In genomic region chr2:42009657-42010580, GRCh38 we compare ENCODE assay signal across 13 cellular contexts. TPM values are rescaled to one million over a fixed set of nuclear protein-coding genes. Genes with fewer than 3 reads are reported as not detected.
DNase-seq lines count a peak whose midpoint lies in the region; ATAC-seq and TF ChIP-seq lines count a peak whose summit lies in the region.
"Had no signal": no experiment of that assay in that cellular context is flagged by ENCODE, and none has a peak within 500 bp of the region (broad histone marks: within the 10 kb centered on the region; RNA-seq: fewer than 3 reads in every experiment).

No MANE protein-coding gene starts in this region.

- peaks cover 32% of the 10 kb centered on the region for H3K4me1 Mint-ChIP-seq in chondrocyte (ENCODE audit: low read depth)

- no peaks in the 10 kb centered on the region for H3K27me3 Mint-ChIP-seq in chondrocyte (ENCODE audit: low read depth)

- H3K27me3 ChIP-seq in SJCRH30 (no peaks in the 10 kb centered on the region), H7 (ENCODE audit: control insufficient read depth, insufficient read depth, low read length) (no peaks in the 10 kb centered on the region)
- H3K27me3 ChIP-seq: dorsolateral prefrontal cortex, Peyer's patch, spleen, tibial nerve had no signal

- no peaks in the 10 kb centered on the region for H3K36me3 Mint-ChIP-seq in chondrocyte (ENCODE audit: low read depth)

- peaks cover 22% of the 10 kb centered on the region for H3K4me1 ChIP-seq in SJCRH30

- H3K4me3 ChIP-seq in SJCRH30 (no peak overlapping the region), H7 (ENCODE audit: insufficient read depth, low read depth, low read length) (no peak overlapping the region)
- H3K4me3 ChIP-seq: dorsolateral prefrontal cortex had no signal

- H3K36me3 ChIP-seq in SJCRH30, result no peaks in the 10 kb centered on the region; the same call in 1 of the 2 replicates
- no peaks in the 10 kb centered on the region for H3K36me3 ChIP-seq in H7 (replicated peaks; ENCODE audit: control insufficient read depth, insufficient read depth, low read length)
- H3K36me3 ChIP-seq: Peyer's patch, spleen, tibial nerve had no signal

- no peak for TF ChIP-seq CTCF in chondrocyte (IDR thresholded peaks at IDR 0.05)

- peaks cover 3% of the 10 kb centered on the region for H3K9me3 Mint-ChIP-seq in chondrocyte (ENCODE audit: low read depth)

- H3K4me3 Mint-ChIP-seq in chondrocyte (ENCODE audit: unreplicated experiment), result no peak overlapping the region

- ATAC-seq in HG03175 (IDR thresholded peaks at IDR 0.05; ENCODE audit: unreplicated experiment), result peak; percentile 60

- no peak overlapping the region for H3K27ac ChIP-seq in SJCRH30
- H3K27ac ChIP-seq: dorsolateral prefrontal cortex, Peyer's patch had no signal

- peak overlapping the region; percentile 70 for H3K27ac Mint-ChIP-seq in chondrocyte (ENCODE audit: unreplicated experiment)

- DNase-seq in activated CD8-positive, alpha-beta memory T cell treated with anti-CD3 and anti-CD28 coated beads, Interleukin-2, amount 50 U/mL, for 48 hours, result peak; percentile 55
- no peak for DNase-seq in activated CD8-positive, alpha-beta memory T cell treated with anti-CD3 and anti-CD28 coated beads, Interleukin-2, amount 50 U/mL, for 4 hours
- DNase-seq in chondrocyte (ENCODE audit: low spot score) (no peak), SJCRH30 (no peak), H7 (no peak), globus pallidus (ENCODE audit: low spot score) (no peak)
- peak; percentile 1 to 9 for DNase-seq in stimulated activated CD4-positive, alpha-beta T cell treated with anti-CD3 and anti-CD28 coated beads, Interleukin-4, amount 100 ng/mL, for 48 hours (ENCODE audit: low read depth in 2 of 2)
- DNase-seq: AML-193, dorsolateral prefrontal cortex, Peyer's patch, spleen had no signal

- peaks cover 7% of the 10 kb centered on the region; the same call in 1 of the 2 replicates for H3K9me3 ChIP-seq in SJCRH30 (replicated peaks)
- H3K9me3 ChIP-seq: Peyer's patch, tibial nerve had no signal

RNA-seq across cellular contexts. Expression of gene PKDCC, which starts 37.9 kb away (rescaled TPM):
- 83.1 to 164 TPM (median 155 TPM) in 3 replicates for total RNA-seq in chondrocyte
- total RNA-seq in SJCRH30 (2014; rRNA removed; shearing (Covaris generic)), result 361 and 363 TPM in 2 replicates
- 90.2 and 176 TPM in 2 replicates for total RNA-seq in H7 (2014; rRNA removed; shearing (Covaris generic))

Comparison
In these comparisons a context has a peak if more than half of its experiments do, and no peak if none do; other contexts are left out.
1. DNase-seq: peak in activated CD8-positive, alpha-beta memory T cell treated with anti-CD3 and anti-CD28 coated beads, Interleukin-2, amount 50 U/mL, for 48 hours (single experiment) and stimulated activated CD4-positive, alpha-beta T cell treated with anti-CD3 and anti-CD28 coated beads, Interleukin-4, amount 100 ng/mL, for 48 hours (2 of 2); none in activated CD8-positive, alpha-beta memory T cell treated with anti-CD3 and anti-CD28 coated beads, Interleukin-2, amount 50 U/mL, for 4 hours (single experiment), chondrocyte (single experiment), SJCRH30 (0 of 2), H7 (single experiment) and globus pallidus (single experiment).